Comparison of ENCODE assay signal across 19 cellular contexts in the genomic region with DNA sequence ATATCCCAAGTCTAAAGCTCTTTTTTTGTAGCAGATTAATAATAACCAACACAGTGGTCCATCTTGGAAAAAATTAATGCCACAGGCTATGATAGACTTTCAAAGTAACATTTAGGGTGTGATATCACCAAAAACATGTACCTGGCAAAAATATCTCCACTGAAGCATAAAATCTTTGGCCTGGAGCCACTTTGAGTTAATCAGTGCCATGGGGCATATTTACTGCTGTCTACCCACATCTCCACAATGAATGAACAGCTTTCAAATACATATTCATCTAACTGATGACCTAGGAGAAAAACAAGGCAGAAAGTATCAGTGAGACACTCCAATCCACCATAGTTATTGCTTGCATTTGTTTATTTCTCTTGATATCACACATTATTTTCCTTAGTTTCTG.
"Had no signal": no experiment of that assay in that cellular context is flagged by ENCODE, and none has a peak within 500 bp of the region (broad histone marks: within the 10 kb centered on the region; RNA-seq: fewer than 3 reads in every experiment).

No MANE protein-coding gene starts in this region.

- H3K27ac ChIP-seq: cardiac muscle cell, hepatocyte, left ventricle myocardium inferior, spleen, thoracic aorta, upper lobe of left lung had no signal

- H3K27me3 ChIP-seq: cardiac muscle cell, hepatocyte, spleen, upper lobe of left lung had no signal

- H3K9me3 ChIP-seq: left ventricle myocardium inferior, spleen, thoracic aorta, upper lobe of left lung had no signal

- H3K36me3 ChIP-seq: cardiac muscle cell, left ventricle myocardium inferior, spleen, thoracic aorta, upper lobe of left lung had no signal

- DNase-seq: activated CD4-positive, alpha-beta T cell treated with anti-CD3 and anti-CD28 coated beads for 36 hours; activated CD4-positive, alpha-beta T cell treated with anti-CD3 and anti-CD28 coated beads, Interleukin-2, amount 50 U/mL, for 48 hours; activated gamma-delta T cell; dermis blood vessel endothelial cell; effector memory CD4-positive, alpha-beta T cell; foreskin fibroblast; left ventricle myocardium inferior; mammary epithelial cell; midbrain; nephron progenitor cell; nucleus accumbens; posterior cingulate gyrus; retina; spleen; stimulated activated naive B cell treated with anti-CD40 and anti-IgM and Interleukin-4, amounts not matched to agents 10 μg/mL and 1 μg/mL and 100 μg/mL, for 72 hours; upper lobe of left lung had no signal

- H3K4me1 ChIP-seq: left ventricle myocardium inferior, spleen, upper lobe of left lung had no signal

- H3K4me3 ChIP-seq: cardiac muscle cell, hepatocyte, left ventricle myocardium inferior, spleen, thoracic aorta, upper lobe of left lung had no signal
